Comparison of ENCODE assay signal across 12 cellular contexts in genomic region chr3:116483135-116483534, GRCh38.
DNase-seq lines count a peak whose midpoint lies in the region; ATAC-seq lines count a peak whose summit lies in the region.
"Had no signal": no experiment of that assay in that cellular context is flagged by ENCODE, and none has a peak within 500 bp of the region (broad histone marks: within the 10 kb centered on the region; RNA-seq: fewer than 3 reads in every experiment).

No MANE protein-coding gene starts in this region.

- ATAC-seq in HG02938 (IDR thresholded peaks at IDR 0.05; ENCODE audit: unreplicated experiment) (no peak), GM21423 (IDR thresholded peaks at IDR 0.05; ENCODE audit: unreplicated experiment) (no peak)
- ATAC-seq: K562 had no signal

- DNase-seq in COR-L47 (lab: John Stamatoyannopoulos, UW) = peak; percentile 20
- peak; percentile 24 for DNase-seq in DMS53 treated with DMSO at 0.1 percent for 48 hours (lab: John Stamatoyannopoulos, UW; ENCODE audit: unreplicated experiment)
- peak; percentile 9 for DNase-seq in NCI-H2196 (lab: John Stamatoyannopoulos, UW; ENCODE audit: unreplicated experiment)
- peak; percentile 69 for DNase-seq in NCI-H748 treated with DMSO at 0.1 percent for 48 hours (lab: John Stamatoyannopoulos, UW)
- no peak for DNase-seq in NCI-H226
- DNase-seq: CD4-positive, CD25-positive, alpha-beta regulatory T cell; DMS79 treated with DMSO at 0.1 percent for 48 hours; GF-D8; IMR-90 had no signal
